In the genomic region with DNA sequence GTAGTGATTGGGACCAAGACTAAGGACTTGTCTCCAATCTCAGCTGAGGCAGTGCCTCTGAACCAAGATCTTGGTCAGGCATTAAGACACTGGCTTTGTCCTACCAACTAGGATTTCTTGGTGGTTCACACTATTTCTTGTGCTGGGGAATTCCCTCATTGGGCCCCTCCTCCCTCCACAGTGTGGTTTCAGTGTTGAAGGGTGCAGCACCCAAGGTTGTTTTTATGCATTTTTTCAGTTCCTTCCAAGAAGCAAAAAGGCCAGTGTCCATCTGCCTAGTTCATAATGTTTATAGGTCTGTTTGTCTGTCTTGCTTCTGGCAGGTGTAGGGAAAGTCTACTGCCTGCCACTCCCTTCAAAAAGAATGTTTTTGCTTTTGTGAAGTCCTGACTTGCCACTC, we compare ENCODE assay signal across 9 cellular contexts. TPM values are rescaled to one million over a fixed set of nuclear protein-coding genes. Genes with fewer than 3 reads are reported as not detected.
A peak's percentile ranks its signal among the peaks of the same experiment; 100 is the strongest.
DNase-seq lines count a peak whose midpoint lies in the region; ATAC-seq and TF ChIP-seq lines count a peak whose summit lies in the region.
"Had no signal": no experiment of that assay in that cellular context is flagged by ENCODE, and none has a peak within 500 bp of the region (broad histone marks: within the 10 kb centered on the region; RNA-seq: fewer than 3 reads in every experiment).

No MANE protein-coding gene starts in this region.

- TF ChIP-seq CTCF in osteoblast (IDR thresholded peaks at IDR 0.05; ENCODE audit: extremely low read depth, low read depth, low read length) = no peak
- TF ChIP-seq CTCF in gastrocnemius medialis (IDR thresholded peaks at IDR 0.05 in 4 of 5, conservative IDR thresholded peaks at IDR 0.05 in 1 of 5) = no peak

- H3K4me3 ChIP-seq in osteoblast (ENCODE audit: insufficient read depth, low read length) (no peak overlapping the region), gastrocnemius medialis (no peak overlapping the region)
- H3K4me3 ChIP-seq: PC-9 had no signal

- H3K79me2 ChIP-seq in osteoblast (ENCODE audit: insufficient read depth, low read length) = no peaks in the 10 kb centered on the region

- TF ChIP-seq POLR2A in gastrocnemius medialis (IDR thresholded peaks at IDR 0.05) = no peak

- in situ Hi-C loops in gastrocnemius medialis (cut with MboI; ENCODE audit: low sequenced_read_pairs in 4 of 4) = no loop called here

- intact Hi-C loops in gastrocnemius medialis (cut with DNase I; ENCODE audit: low total_unique reads) = no loop called here

- ATAC-seq in HG02678 (IDR thresholded peaks at IDR 0.05; ENCODE audit: unreplicated experiment) = peak; percentile 75
- ATAC-seq in GM21526 (IDR thresholded peaks at IDR 0.05; ENCODE audit: low FRiP score, unreplicated experiment) = no peak
- ATAC-seq in gastrocnemius medialis = no peak

- H3K36me3 Mint-ChIP-seq in activated CD4-positive, alpha-beta T cell treated with anti-CD3 and anti-CD28 coated beads, Interleukin-2, amount 10 ng/mL, durations not matched to agents 7 days and 5 days (ENCODE audit: low read depth) = peaks cover 35% of the 10 kb centered on the region

- CTCF ChIA-PET in activated CD4-positive, alpha-beta T cell treated with anti-CD3 and anti-CD28 coated beads, Interleukin-2, amount 10 ng/mL, durations not matched to agents 7 days and 5 days (lab: Charles Lee) = interaction anchor here (1.3 to 2.8 kb wide), 3 partner anchors 9 to 17 kb away, joined by 3 to 8 read pairs (median 5); no protein-coding TSS in a partner anchor

- H3K27me3 ChIP-seq in osteoblast (ENCODE audit: insufficient read depth, low read length) = no peaks in the 10 kb centered on the region
- peaks cover 0 to 2% (median 1%) of the 10 kb centered on the region in 3 donors for H3K27me3 ChIP-seq in gastrocnemius medialis

- H3K4me1 ChIP-seq in osteoblast (ENCODE audit: insufficient read depth, low read length) = no peaks in the 10 kb centered on the region
- no peaks in the 10 kb centered on the region for H3K4me1 ChIP-seq in gastrocnemius medialis

- no peaks in the 10 kb centered on the region for H3K9me3 Mint-ChIP-seq in activated CD4-positive, alpha-beta T cell treated with anti-CD3 and anti-CD28 coated beads, Interleukin-2, amount 10 ng/mL, durations not matched to agents 7 days and 5 days

- DNase-seq in activated CD8-positive, alpha-beta memory T cell treated with anti-CD3 and anti-CD28 coated beads, Interleukin-2, amount 50 U/mL, for 4 hours = peak; percentile 34
- DNase-seq in activated CD8-positive, alpha-beta memory T cell treated with anti-CD3 and anti-CD28 coated beads, Interleukin-2, amount 50 U/mL, for 48 hours = no peak
- DNase-seq in activated CD4-positive, alpha-beta T cell treated with anti-CD3 and anti-CD28 coated beads, Interleukin-2, amount 10 ng/mL, durations not matched to agents 7 days and 5 days = peak; percentile 41
- DNase-seq in osteoblast (ENCODE audit: insufficient read length, low spot score, missing footprints) = peak; percentile 31
- DNase-seq in NCI-H345 treated with DMSO at 0.1 percent for 48 hours (lab: John Stamatoyannopoulos, UW; ENCODE audit: unreplicated experiment) = no peak
- no peak for DNase-seq in gastrocnemius medialis
- DNase-seq: PC-9 had no signal

- no peak overlapping the region for H2AFZ ChIP-seq in osteoblast (ENCODE audit: low read length)
- H2AFZ ChIP-seq: PC-9 had no signal

- no peak overlapping the region for H3K4me2 ChIP-seq in osteoblast (ENCODE audit: insufficient read depth, low read length)
- H3K4me2 ChIP-seq: PC-9 had no signal

- H3K27ac ChIP-seq in osteoblast (ENCODE audit: low read depth, low read length) (no peak overlapping the region), gastrocnemius medialis (no peak overlapping the region)
- H3K27ac ChIP-seq: PC-9 had no signal

- no peaks in the 10 kb centered on the region for H4K20me1 ChIP-seq in osteoblast (ENCODE audit: insufficient read depth, low read length)

- POLR2A ChIA-PET in activated CD4-positive, alpha-beta T cell treated with anti-CD3 and anti-CD28 coated beads, Interleukin-2, amount 10 ng/mL, durations not matched to agents 7 days and 5 days (lab: Charles Lee) = no interaction called here

- peaks cover 35% of the 10 kb centered on the region for H3K36me3 ChIP-seq in osteoblast (ENCODE audit: insufficient read depth, low read length)
- peaks cover 0 to 48% of the 10 kb centered on the region in 2 donors for H3K36me3 ChIP-seq in gastrocnemius medialis

- H3K4me3 Mint-ChIP-seq in activated CD4-positive, alpha-beta T cell treated with anti-CD3 and anti-CD28 coated beads, Interleukin-2, amount 10 ng/mL, durations not matched to agents 7 days and 5 days = peak overlapping the region; percentile 11

- H3K4me1 Mint-ChIP-seq in activated CD4-positive, alpha-beta T cell treated with anti-CD3 and anti-CD28 coated beads, Interleukin-2, amount 10 ng/mL, durations not matched to agents 7 days and 5 days = peaks cover 21% of the 10 kb centered on the region

- H3K9me3 ChIP-seq in osteoblast (ENCODE audit: low read depth, low read length) (no peaks in the 10 kb centered on the region), gastrocnemius medialis (no peaks in the 10 kb centered on the region)

- H3K27ac Mint-ChIP-seq in activated CD4-positive, alpha-beta T cell treated with anti-CD3 and anti-CD28 coated beads, Interleukin-2, amount 10 ng/mL, durations not matched to agents 7 days and 5 days = peak overlapping the region; percentile 69

- H3K27me3 Mint-ChIP-seq in activated CD4-positive, alpha-beta T cell treated with anti-CD3 and anti-CD28 coated beads, Interleukin-2, amount 10 ng/mL, durations not matched to agents 7 days and 5 days = no peaks in the 10 kb centered on the region

RNA-seq across cellular contexts. Expression of a gene that starts 10.6 kb away (rescaled TPM):
- under 1 TPM in 1 of 2 experiments, not detected in 1; 0.35 TPM for total RNA-seq in activated CD4-positive, alpha-beta T cell treated with anti-CD3 and anti-CD28 coated beads, Interleukin-2, amount 10 ng/mL, durations not matched to agents 7 days and 5 days
- 0.29 and 0.36 TPM in 2 replicates for total RNA-seq in osteoblast
- 10 to 100 TPM in 1 of 4 donors, 1 to 10 TPM in 2, under 1 TPM in 1; 0.75 to 12.4 (median 7.0) TPM for total RNA-seq in gastrocnemius medialis

RNA-seq across cellular contexts. Expression of a gene that starts 30.5 kb away (rescaled TPM):
- total RNA-seq in activated CD4-positive, alpha-beta T cell treated with anti-CD3 and anti-CD28 coated beads, Interleukin-2, amount 10 ng/mL, durations not matched to agents 7 days and 5 days = 1 to 10 TPM in 1 of 2 experiments, under 1 TPM in 1; 0.87 to 1.1 TPM
- total RNA-seq in osteoblast = not detected in 2 replicates
- total RNA-seq in gastrocnemius medialis = under 1 TPM in 2 of 4 donors, not detected in 2; 0.34 to 0.68 TPM

Comparison
In these comparisons a context has a peak if more than half of its experiments do, and no peak if none do; other contexts are left out.
1. DNase-seq: peak in activated CD8-positive, alpha-beta memory T cell treated with anti-CD3 and anti-CD28 coated beads, Interleukin-2, amount 50 U/mL, for 4 hours (single experiment), activated CD4-positive, alpha-beta T cell treated with anti-CD3 and anti-CD28 coated beads, Interleukin-2, amount 10 ng/mL, durations not matched to agents 7 days and 5 days (single experiment) and osteoblast (single experiment); none in activated CD8-positive, alpha-beta memory T cell treated with anti-CD3 and anti-CD28 coated beads, Interleukin-2, amount 50 U/mL, for 48 hours (single experiment), NCI-H345 treated with DMSO at 0.1 percent for 48 hours (single experiment) and gastrocnemius medialis (0 of 2).